8 cellular contexts compared by ENCODE assay signal in genomic region chr9:113594484-113595299, GRCh38.
A peak's percentile ranks its signal among the peaks of the same experiment; 100 is the strongest.
DNase-seq lines count a peak whose midpoint lies in the region; ATAC-seq and TF ChIP-seq lines count a peak whose summit lies in the region.

No MANE protein-coding gene starts in this region.

- no peak for TF ChIP-seq POLR2A in breast epithelium (IDR thresholded peaks at IDR 0.05)
- no peak for TF ChIP-seq POLR2A in vagina (IDR thresholded peaks at IDR 0.05)
- no peak for TF ChIP-seq POLR2A in lower leg skin (IDR thresholded peaks at IDR 0.05)
- no peak for TF ChIP-seq POLR2A in GM18505 (IDR thresholded peaks at IDR 0.05; ENCODE audit: borderline replicate concordance, extremely low read depth, insufficient read depth, insufficient read length)

- H3K27me3 Mint-ChIP-seq in MCF 10A (ENCODE audit: insufficient read depth, unreplicated experiment) = no peaks in the 10 kb centered on the region
- no peaks in the 10 kb centered on the region for H3K27me3 Mint-ChIP-seq in nephron progenitor cell (ENCODE audit: low read depth, poor library complexity)

- no peak for ATAC-seq in GM18505 (IDR thresholded peaks at IDR 0.05; ENCODE audit: unreplicated experiment)

- H3K4me1 ChIP-seq in breast epithelium (peaks cover 9 to 10% of the 10 kb centered on the region in 2 donors), vagina (peaks cover 63% of the 10 kb centered on the region)

- WGBS in lower leg skin, 2 donors = 45 to 58% methylated on average over 15 to 16 of the region's 19 CpGs

- POLR2A ChIA-PET in MCF 10A (lab: Yijun Ruan, JAX) = interaction anchor here (0.6 to 1.0 kb wide), 2 partner anchors 29 to 78 kb away, joined by 4 to 5 read pairs; no protein-coding TSS in a partner anchor

- H3K9me3 ChIP-seq in breast epithelium (no peaks in the 10 kb centered on the region), vagina (no peaks in the 10 kb centered on the region)

- no TSS peak for BruUV-seq in MCF 10A (replicated peaks; lab: Mats Ljungman, UMichigan)

- H3K27ac Mint-ChIP-seq in MCF 10A (ENCODE audit: low read depth, unreplicated experiment) (no peak overlapping the region), nephron progenitor cell (peak overlapping the region; percentile 79)

- CTCF ChIA-PET in MCF 10A (lab: Yijun Ruan, JAX) = interaction anchor here (0.6 to 18.7 kb wide), 8 partner anchors 12 to 1942 kb away, joined by 3 to 341 read pairs (median 4); partner anchors contain the start of gene ALAD

- no peak for TF ChIP-seq CTCF in breast epithelium (IDR thresholded peaks at IDR 0.05)
- no peak for TF ChIP-seq CTCF in MCF 10A (IDR thresholded peaks at IDR 0.05; ENCODE audit: unreplicated experiment)
- TF ChIP-seq CTCF in foreskin fibroblast (IDR thresholded peaks at IDR 0.05; ENCODE audit: low read depth, low read length) = no peak
- TF ChIP-seq CTCF in nephron progenitor cell (IDR thresholded peaks at IDR 0.05) = no peak
- no peak for TF ChIP-seq CTCF in vagina (IDR thresholded peaks at IDR 0.05)
- no peak for TF ChIP-seq CTCF in lower leg skin (IDR thresholded peaks at IDR 0.05)

- H3K4me3 ChIP-seq in breast epithelium = peak overlapping the region; percentile 38 to 65 (median 64)
- peak overlapping the region; percentile 83 to 91 for H3K4me3 ChIP-seq in foreskin fibroblast (ENCODE audit: low read depth in 1 of 2, low read length in 2 of 2)
- peak overlapping the region; percentile 49 to 71 for H3K4me3 ChIP-seq in vagina
- no peak overlapping the region for H3K4me3 ChIP-seq in lower leg skin (ENCODE audit: low read depth, poor library complexity, severe bottlenecking)

- H3K4me1 Mint-ChIP-seq in MCF 10A (ENCODE audit: insufficient read depth, unreplicated experiment) (no peaks in the 10 kb centered on the region), nephron progenitor cell (peaks cover 74% of the 10 kb centered on the region)

- H3K9me3 Mint-ChIP-seq in MCF 10A (ENCODE audit: unreplicated experiment) (no peaks in the 10 kb centered on the region), nephron progenitor cell (no peaks in the 10 kb centered on the region)

- intact Hi-C loops in breast epithelium (cut with DNase I; ENCODE audit: low total_unique reads) = no loop called here
- intact Hi-C loops in MCF 10A (cut with micrococcal nuclease) = loop anchor here (10.0 kb wide), 1 partner anchor 290 kb away; the partner anchor contains the start of gene RNF183
- intact Hi-C loops in vagina (cut with DNase I) = no loop called here
- intact Hi-C loops in lower leg skin (cut with DNase I; ENCODE audit: low total_unique reads) = loop anchor here (10.0 kb wide), 1 partner anchor 140 kb away; no protein-coding TSS in a partner anchor

- H3K4me3 Mint-ChIP-seq in MCF 10A (ENCODE audit: unreplicated experiment) = no peak overlapping the region
- H3K4me3 Mint-ChIP-seq in nephron progenitor cell = peak overlapping the region; percentile 89

- peak overlapping the region; percentile 90 to 91 for H3K27ac ChIP-seq in breast epithelium
- H3K27ac ChIP-seq in vagina = peak overlapping the region; percentile 84

- peaks cover 11% of the 10 kb centered on the region for H3K36me3 Mint-ChIP-seq in MCF 10A (ENCODE audit: insufficient read depth, unreplicated experiment)
- H3K36me3 Mint-ChIP-seq in nephron progenitor cell (ENCODE audit: low read depth) = peaks cover 19% of the 10 kb centered on the region

- H3K36me3 ChIP-seq in breast epithelium (peaks cover 4% of the 10 kb centered on the region), vagina (peaks cover 0 to 27% of the 10 kb centered on the region in 2 donors)

- DNase-seq in breast epithelium (ENCODE audit: low spot score in 2 of 2) (no peak), MCF 10A (ENCODE audit: unreplicated experiment) (no peak), foreskin fibroblast (peak in 1 of 2 donors; percentile 70), nephron progenitor cell (no peak), vagina (ENCODE audit: extremely low spot score in 2 of 2) (no peak), lower leg skin (ENCODE audit: low spot score in 2 of 2) (no peak), inferior parietal cortex (ENCODE audit: extremely low spot score) (no peak)

- no peaks in the 10 kb centered on the region for H3K27me3 ChIP-seq in breast epithelium
- H3K27me3 ChIP-seq in vagina = no peaks in the 10 kb centered on the region

Comparison
In these comparisons a context has a peak if more than half of its experiments do, and no peak if none do; other contexts are left out.
1. intact Hi-C loops: an anchor here in MCF 10A (10.0 kb wide) and lower leg skin (10.0 kb wide); none called in breast epithelium and vagina.